In the genomic region with DNA sequence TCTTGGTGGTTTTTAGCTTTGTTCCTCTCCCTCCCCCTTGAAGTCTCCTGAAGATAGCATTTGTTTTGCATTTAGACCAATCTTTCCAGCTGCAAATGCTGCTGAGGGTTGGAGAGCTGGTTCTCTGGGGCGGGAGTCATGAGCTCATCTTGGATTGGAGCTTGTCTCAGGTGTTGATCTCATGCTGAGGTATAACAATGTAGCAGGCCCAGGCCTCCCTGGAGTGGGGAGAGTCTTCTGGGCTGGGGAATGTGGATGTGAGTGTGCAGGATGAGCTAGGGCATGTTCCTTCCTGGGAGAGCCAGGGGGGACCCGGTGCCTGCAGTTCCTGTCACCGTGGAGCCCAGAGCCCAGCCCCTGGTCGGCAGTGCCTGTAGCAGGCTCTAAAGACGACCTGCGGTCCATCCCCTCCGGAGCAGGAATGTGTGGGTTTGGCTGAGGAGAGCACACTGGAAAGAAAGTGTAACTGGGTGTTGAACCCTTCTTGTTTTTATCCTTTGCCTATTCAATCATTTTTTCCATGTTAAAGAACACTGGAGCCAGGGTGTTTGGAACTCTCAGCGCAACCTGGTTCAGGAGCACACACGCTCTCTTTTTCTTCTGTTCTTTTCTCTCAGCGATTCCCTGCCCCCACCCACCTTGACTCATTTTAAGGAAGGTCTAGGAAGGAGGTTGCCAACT, we compare ENCODE assay signal across 12 cellular contexts. TPM values are rescaled to one million over a fixed set of nuclear protein-coding genes. Genes with fewer than 3 reads are reported as not detected.
A peak's percentile ranks its signal among the peaks of the same experiment; 100 is the strongest.
DNase-seq lines count a peak whose midpoint lies in the region; TF ChIP-seq lines count a peak whose summit lies in the region.
"Had no signal": no experiment of that assay in that cellular context is flagged by ENCODE, and none has a peak within 500 bp of the region (broad histone marks: within the 10 kb centered on the region; RNA-seq: fewer than 3 reads in every experiment).

No MANE protein-coding gene starts in this region.

- TF ChIP-seq POLR2A in prostate gland (IDR thresholded peaks at IDR 0.05): no peak

- H3K36me3 ChIP-seq in BE2C (peaks cover 36% of the 10 kb centered on the region), NT2/D1 (ENCODE audit: insufficient read depth, insufficient read length, low read length) (peaks cover 60% of the 10 kb centered on the region), prostate gland (no peaks in the 10 kb centered on the region)

- WGBS in prostate gland: 27% methylated on average over 10 of the region's 10 CpGs

- peak overlapping the region; percentile 98 to 100 for H3K27ac ChIP-seq in prostate gland

- no peaks in the 10 kb centered on the region for H3K9me3 ChIP-seq in BE2C
- peaks cover 13% of the 10 kb centered on the region for H3K9me3 ChIP-seq in NT2/D1 (ENCODE audit: insufficient read depth, low read length)
- no peaks in the 10 kb centered on the region for H3K9me3 ChIP-seq in prostate gland

- DNase-seq in BE2C (no peak), NT2/D1 (ENCODE audit: low read depth, low spot score) (no peak), fibroblast of the aortic adventitia (ENCODE audit: low read depth) (no peak), prostate gland (ENCODE audit: low spot score) (peak; percentile 58), LoVo (ENCODE audit: low spot score) (no peak), NCI-H2029 treated with DMSO at 0.1 percent for 48 hours (lab: John Stamatoyannopoulos, UW) (no peak)
- DNase-seq in stimulated activated CD4-positive, alpha-beta T cell treated with anti-CD3 and anti-CD28 coated beads, Interleukin-1b, Interleukin-23, amount 100 ng/mL, for 48 hours: no peak
- no peak for DNase-seq in activated CD4-positive, CD25-positive, alpha-beta regulatory T cell (lab: John Stamatoyannopoulos, UW)
- DNase-seq: CD4-positive, CD25-positive, alpha-beta regulatory T cell; natural killer cell; NCI-H524; T-helper 17 cell had no signal

- intact Hi-C loops in prostate gland (cut with DNase I): loop anchor here (5.0 kb wide), 1 partner anchor 110 kb away; no protein-coding TSS in a partner anchor

- TF ChIP-seq CTCF in BE2C (IDR thresholded peaks at IDR 0.05; ENCODE audit: low read depth, low read length): no peak
- no peak for TF ChIP-seq CTCF in fibroblast of the aortic adventitia (IDR thresholded peaks at IDR 0.05; ENCODE audit: insufficient read depth, low read length)
- TF ChIP-seq CTCF in prostate gland (IDR thresholded peaks at IDR 0.05): no peak

- peak overlapping the region; percentile 23 for H3K9ac ChIP-seq in NT2/D1 (ENCODE audit: insufficient read length, low read depth)

- H3K27me3 ChIP-seq in BE2C: no peaks in the 10 kb centered on the region
- H3K27me3 ChIP-seq in NT2/D1 (ENCODE audit: insufficient read depth, insufficient read length): no peaks in the 10 kb centered on the region
- no peaks in the 10 kb centered on the region for H3K27me3 ChIP-seq in prostate gland (replicated peaks; ENCODE audit: insufficient read depth)

- 0 out of 2 replicates have a peak overlapping the region, but pooled peaks have one; percentile 16 for H3K4me3 ChIP-seq in BE2C (ENCODE audit: low read depth, low read length)
- H3K4me3 ChIP-seq in NT2/D1 (ENCODE audit: insufficient read length, low read depth): no peak overlapping the region
- peak overlapping the region; percentile 15 for H3K4me3 ChIP-seq in fibroblast of the aortic adventitia (ENCODE audit: low read depth, low read length)
- peak overlapping the region in 1 of 2 donors; percentile 55 for H3K4me3 ChIP-seq in prostate gland

- H3K4me1 ChIP-seq in BE2C (no peaks in the 10 kb centered on the region; the same call in 1 of the 2 replicates), NT2/D1 (ENCODE audit: insufficient read depth, insufficient read length) (peaks cover 7% of the 10 kb centered on the region), prostate gland (replicated peaks) (peaks cover 22% of the 10 kb centered on the region)

RNA-seq across cellular contexts. Expression of gene ZNF532, which starts 2.7 kb away (rescaled TPM):
- polyA plus RNA-seq in BE2C (2012; ENCODE audit: insufficient read depth, insufficient read length, low read depth): 64.5 TPM
- total RNA-seq in fibroblast of the aortic adventitia (ENCODE audit: low replicate concordance) (17.3 and 42.6 TPM in 2 replicates), prostate gland (100 to 1,000 TPM; 231 to 299 TPM)
